19 cellular contexts compared by ENCODE assay signal in genomic region chr1:156876281-156876680, GRCh38. TPM values are rescaled to one million over a fixed set of nuclear protein-coding genes. Genes with fewer than 3 reads are reported as not detected.
DNase-seq lines count a peak whose midpoint lies in the region; ATAC-seq, FAIRE-seq and TF ChIP-seq lines count a peak whose summit lies in the region.
"Had no signal": no experiment of that assay in that cellular context is flagged by ENCODE, and none has a peak within 500 bp of the region (broad histone marks: within the 10 kb centered on the region; RNA-seq: fewer than 3 reads in every experiment).

No MANE protein-coding gene starts in this region.

- no peak overlapping the region for H3K4me3 Mint-ChIP-seq in nephron progenitor cell
- H3K4me3 Mint-ChIP-seq: activated CD4-positive, alpha-beta memory T cell treated with anti-CD3 and anti-CD28 coated beads for 36 hours; activated naive CD4-positive, alpha-beta T cell treated with anti-CD3 and anti-CD28 coated beads, Interleukin-2, amount 50 U/mL, for 24 hours; activated T-cell treated with anti-CD3 and anti-CD28 coated beads, Interleukin-2, amount 50 U/mL, for 4 hours; effector memory CD8-positive, alpha-beta T cell had no signal

- no peak overlapping the region for H3K27ac Mint-ChIP-seq in nephron progenitor cell
- H3K27ac Mint-ChIP-seq: activated CD4-positive, alpha-beta memory T cell treated with anti-CD3 and anti-CD28 coated beads for 36 hours; activated naive CD4-positive, alpha-beta T cell treated with anti-CD3 and anti-CD28 coated beads, Interleukin-2, amount 50 U/mL, for 24 hours; effector memory CD8-positive, alpha-beta T cell had no signal

- H3K27me3 Mint-ChIP-seq in nephron progenitor cell (ENCODE audit: low read depth, poor library complexity), result peaks cover 45% of the 10 kb centered on the region

- no peaks in the 10 kb centered on the region for H3K9me3 Mint-ChIP-seq in nephron progenitor cell
- H3K9me3 Mint-ChIP-seq: activated CD4-positive, alpha-beta memory T cell treated with anti-CD3 and anti-CD28 coated beads for 36 hours; activated naive CD4-positive, alpha-beta T cell treated with anti-CD3 and anti-CD28 coated beads, Interleukin-2, amount 50 U/mL, for 24 hours; activated T-cell treated with anti-CD3 and anti-CD28 coated beads, Interleukin-2, amount 50 U/mL, for 4 hours; effector memory CD8-positive, alpha-beta T cell had no signal

- H3K36me3 Mint-ChIP-seq in nephron progenitor cell (ENCODE audit: low read depth), result no peaks in the 10 kb centered on the region
- H3K36me3 Mint-ChIP-seq: activated CD4-positive, alpha-beta memory T cell treated with anti-CD3 and anti-CD28 coated beads for 36 hours; activated naive CD4-positive, alpha-beta T cell treated with anti-CD3 and anti-CD28 coated beads, Interleukin-2, amount 50 U/mL, for 24 hours had no signal

- no peak overlapping the region for H3K27ac ChIP-seq in dorsolateral prefrontal cortex
- H3K27ac ChIP-seq: ovary, RWPE1, thoracic aorta had no signal

- intact Hi-C loops in dorsolateral prefrontal cortex (cut with DNase I), result no loop called here

- H3K4me1 Mint-ChIP-seq in nephron progenitor cell, result peaks cover 52% of the 10 kb centered on the region
- H3K4me1 Mint-ChIP-seq: activated naive CD4-positive, alpha-beta T cell treated with anti-CD3 and anti-CD28 coated beads, Interleukin-2, amount 50 U/mL, for 24 hours had no signal

- FAIRE-seq in bronchial epithelial cell (lab: Jason Lieb, UNC), result no peak

- ATAC-seq in HG02970 (IDR thresholded peaks at IDR 0.05; ENCODE audit: low FRiP score, unreplicated experiment), result no peak
- ATAC-seq: activated T-cell treated with anti-CD3 and anti-CD28 coated beads, Interleukin-2, amount 50 U/mL, for 4 hours; effector memory CD8-positive, alpha-beta T cell; left colon had no signal

- H3K27me3 ChIP-seq in H7 (ENCODE audit: control insufficient read depth, insufficient read depth, low read length) (peaks cover 32% of the 10 kb centered on the region), bronchial epithelial cell (ENCODE audit: control insufficient read depth, insufficient read depth, low read length) (peaks cover 37% of the 10 kb centered on the region), dorsolateral prefrontal cortex (peaks cover 0 to 8% (median 0%) of the 10 kb centered on the region in 45 donors)
- H3K27me3 ChIP-seq: ovary had no signal

- TF ChIP-seq CTCF in bronchial epithelial cell (IDR thresholded peaks at IDR 0.05; ENCODE audit: insufficient read depth, low read length, severe bottlenecking) (peak; percentile 43), nephron progenitor cell (IDR thresholded peaks at IDR 0.05) (peak; percentile 37), dorsolateral prefrontal cortex (IDR thresholded peaks at IDR 0.05 in 54 of 56, conservative IDR thresholded peaks at IDR 0.05 in 2 of 56; ENCODE audit: low read depth in 1 of 56, partially characterized antibody in 56 of 56) (no peak)

- DNase-seq in H7 (peak; percentile 90), bronchial epithelial cell (ENCODE audit: low read depth) (no peak), nephron progenitor cell (peak; percentile 68), AG20443 (ENCODE audit: low spot score) (no peak), dorsolateral prefrontal cortex (no peak)
- DNase-seq: activated CD4-positive, alpha-beta memory T cell treated with anti-CD3 and anti-CD28 coated beads for 36 hours; activated T-cell treated with anti-CD3 and anti-CD28 coated beads, Interleukin-2, amount 50 U/mL, for 4 hours; effector memory CD8-positive, alpha-beta T cell; hypothalamus; left colon; NCI-H146; ovary; stimulated activated CD4-positive, alpha-beta T cell treated with anti-CD3 and anti-CD28 coated beads, Interleukin-4, amount 100 ng/mL, for 4 hours had no signal

- H3K4me3 ChIP-seq in H7 (ENCODE audit: insufficient read depth, low read depth, low read length), result no peak overlapping the region
- no peak overlapping the region for H3K4me3 ChIP-seq in bronchial epithelial cell (ENCODE audit: low read depth, low read length)
- H3K4me3 ChIP-seq in dorsolateral prefrontal cortex, result no peak overlapping the region
- H3K4me3 ChIP-seq: HAP-1, ovary, thoracic aorta had no signal

- H3K36me3 ChIP-seq in H7 (replicated peaks; ENCODE audit: control insufficient read depth, insufficient read depth, low read length) (no peaks in the 10 kb centered on the region), bronchial epithelial cell (ENCODE audit: control insufficient read depth, insufficient read depth, low read length) (no peaks in the 10 kb centered on the region)
- H3K36me3 ChIP-seq: HAP-1, ovary, thoracic aorta had no signal

RNA-seq across cellular contexts. Expression of gene NTRK1, which starts 15.6 kb away (rescaled TPM):
- 0.07 and 0.22 TPM in 2 replicates for total RNA-seq in H7 (2014; rRNA removed; shearing (Covaris generic))
- not detected in 2 replicates for total RNA-seq in bronchial epithelial cell
- total RNA-seq in dorsolateral prefrontal cortex, result 1 to 10 TPM in 20 of 120 experiments, under 1 TPM in 70, not detected in 30; 0.16 to 3.1 (median 0.66) TPM

RNA-seq across cellular contexts. Expression of gene PEAR1, which starts 17.2 kb away (rescaled TPM):
- total RNA-seq in H7 (2014; rRNA removed; shearing (Covaris generic)), result 1.2 and 1.8 TPM in 2 replicates
- total RNA-seq in bronchial epithelial cell (1.8 TPM in 2 replicates), dorsolateral prefrontal cortex (10 to 100 TPM in 7 of 120 experiments, 1 to 10 TPM in 113; 1.9 to 15.2 (median 5.0) TPM)
- total RNA-seq: activated CD4-positive, alpha-beta memory T cell treated with anti-CD3 and anti-CD28 coated beads for 36 hours had no signal

RNA-seq across cellular contexts. Expression of gene INSRR, which starts 17.4 kb away (rescaled TPM):
- not detected in 2 replicates for total RNA-seq in H7 (2014; rRNA removed; shearing (Covaris generic))
- not detected in 2 replicates for total RNA-seq in bronchial epithelial cell
- 1 to 10 TPM in 8 of 120 experiments, under 1 TPM in 48, not detected in 64; 0.07 to 2.8 (median 0.30) TPM for total RNA-seq in dorsolateral prefrontal cortex
- total RNA-seq: left colon, thoracic aorta had no signal

RNA-seq across cellular contexts. Expression of gene LRRC71, which starts 44.2 kb away (rescaled TPM):
- total RNA-seq in H7 (2014; rRNA removed; shearing (Covaris generic)), result not detected in 2 replicates
- not detected in 2 replicates for total RNA-seq in bronchial epithelial cell
- under 1 TPM in 11 of 120 experiments, not detected in 109; 0.23 to 0.84 (median 0.42) TPM for total RNA-seq in dorsolateral prefrontal cortex
- total RNA-seq: activated CD4-positive, alpha-beta memory T cell treated with anti-CD3 and anti-CD28 coated beads for 36 hours; activated T-cell treated with anti-CD3 and anti-CD28 coated beads, Interleukin-2, amount 50 U/mL, for 4 hours; left colon; skeletal muscle tissue; thoracic aorta had no signal

RNA-seq across cellular contexts. Expression of gene SH2D2A, which starts 59.6 kb away (rescaled TPM):
- 4.3 and 8.4 TPM in 2 replicates for total RNA-seq in H7 (2014; rRNA removed; shearing (Covaris generic))
- 1.2 and 1.8 TPM in 2 replicates for total RNA-seq in bronchial epithelial cell
- 1 to 10 TPM in 28 of 120 experiments, under 1 TPM in 57, not detected in 35; 0.25 to 3.8 (median 0.84) TPM for total RNA-seq in dorsolateral prefrontal cortex
- total RNA-seq: skeletal muscle tissue had no signal

Comparison
In these comparisons a context has a peak if more than half of its experiments do, and no peak if none do; other contexts are left out.
1. DNase-seq: peak in H7 (single experiment) and nephron progenitor cell (single experiment); none in bronchial epithelial cell (single experiment), AG20443 (single experiment) and dorsolateral prefrontal cortex (0 of 10).
2. CTCF ChIP-seq: peak in bronchial epithelial cell (single experiment) and nephron progenitor cell (single experiment); none in dorsolateral prefrontal cortex (0 of 56).